Comparison of ENCODE assay signal across 21 cellular contexts in genomic region chr1:22860883-22861385, GRCh38.
DNase-seq lines count a peak whose midpoint lies in the region; ATAC-seq and TF ChIP-seq lines count a peak whose summit lies in the region.
"Had no signal": no experiment of that assay in that cellular context is flagged by ENCODE, and none has a peak within 500 bp of the region (broad histone marks: within the 10 kb centered on the region; RNA-seq: fewer than 3 reads in every experiment).

No MANE protein-coding gene starts in this region.

- H3K4me1 Mint-ChIP-seq in brain: peaks cover 14% of the 10 kb centered on the region
- peaks cover 7% of the 10 kb centered on the region for H3K4me1 Mint-ChIP-seq in mesothelial cell of epicardium

- H3K27ac Mint-ChIP-seq in brain: peak overlapping the region; percentile 11 to 83 (median 62)
- peak overlapping the region; percentile 59 for H3K27ac Mint-ChIP-seq in mesothelial cell of epicardium

- TF ChIP-seq CTCF in brain (conservative IDR thresholded peaks at IDR 0.05) (no peak), mesothelial cell of epicardium (IDR thresholded peaks at IDR 0.05; ENCODE audit: unreplicated experiment) (no peak)

- peaks cover 3% of the 10 kb centered on the region for H3K27me3 Mint-ChIP-seq in brain
- no peaks in the 10 kb centered on the region for H3K27me3 Mint-ChIP-seq in mesothelial cell of epicardium (ENCODE audit: low read depth)

- DNase-seq in DMS 273 (lab: John Stamatoyannopoulos, UW; ENCODE audit: unreplicated experiment) (peak; percentile 37), DMS 273 treated with DMSO at 0.1 percent for 48 hours (lab: John Stamatoyannopoulos, UW) (no peak), mesothelial cell of epicardium (ENCODE audit: low spot score in 2 of 2, unreplicated experiment in 2 of 2) (no peak), D341Med (ENCODE audit: low spot score) (no peak)
- DNase-seq: ACHN, Calu3, GDM1, H7, KBM-7, MG63, NCI-H1105 treated with DMSO at 0.1 percent for 48 hours, NCI-H146, NCI-H1930, NCI-H2107, NCI-H526, RPMI8226, SHP77 had no signal

- H3K9me3 Mint-ChIP-seq in brain (peaks cover 0 to 2% (median 0%) of the 10 kb centered on the region in 5 experiments), mesothelial cell of epicardium (no peaks in the 10 kb centered on the region)

- ATAC-seq in HG02642 (IDR thresholded peaks at IDR 0.05; ENCODE audit: poor library complexity, unreplicated experiment) (no peak), GM19324 (IDR thresholded peaks at IDR 0.05; ENCODE audit: low FRiP score, unreplicated experiment) (no peak), GM21529 (IDR thresholded peaks at IDR 0.05; ENCODE audit: unreplicated experiment) (no peak)

- H3K36me3 Mint-ChIP-seq in brain: peaks cover 27% of the 10 kb centered on the region
- H3K36me3 Mint-ChIP-seq in mesothelial cell of epicardium: peaks cover 19% of the 10 kb centered on the region

- H3K4me3 Mint-ChIP-seq in brain: no peak overlapping the region
- H3K4me3 Mint-ChIP-seq in mesothelial cell of epicardium: no peak overlapping the region
